Comparison of ENCODE assay signal across 26 cellular contexts in genomic region chr5:161414037-161414436, GRCh38.
"Had no signal": no experiment of that assay in that cellular context is flagged by ENCODE, and none has a peak within 500 bp of the region (broad histone marks: within the 10 kb centered on the region; RNA-seq: fewer than 3 reads in every experiment).

No MANE protein-coding gene starts in this region.

- H3K36me3 Mint-ChIP-seq: activated naive CD4-positive, alpha-beta T cell treated with anti-CD3 and anti-CD28 coated beads, Interleukin-2, amount 10 ng/mL, durations not matched to agents 7 days and 5 days; activated naive CD8-positive, alpha-beta T cell treated with anti-CD3 and anti-CD28 coated beads, Interleukin-2, amount 10 ng/mL, durations not matched to agents 7 days and 5 days had no signal

- H3K4me1 Mint-ChIP-seq: activated CD4-positive, alpha-beta memory T cell treated with anti-CD3 and anti-CD28 coated beads, Interleukin-2, amount 10 ng/mL, durations not matched to agents 7 days and 5 days; activated CD4-positive, alpha-beta T cell treated with anti-CD3 and anti-CD28 coated beads for 36 hours; activated naive CD4-positive, alpha-beta T cell treated with anti-CD3 and anti-CD28 coated beads, Interleukin-2, amount 10 ng/mL, durations not matched to agents 7 days and 5 days; activated naive CD8-positive, alpha-beta T cell treated with anti-CD3 and anti-CD28 coated beads, Interleukin-2, amount 10 ng/mL, durations not matched to agents 7 days and 5 days had no signal

- H3K4me3 ChIP-seq: adrenal gland, MG63, SK-N-MC had no signal

- H3K27me3 ChIP-seq: adrenal gland, MG63 had no signal

- H3K4me3 Mint-ChIP-seq: activated CD4-positive, alpha-beta memory T cell treated with anti-CD3 and anti-CD28 coated beads, Interleukin-2, amount 10 ng/mL, durations not matched to agents 7 days and 5 days; activated CD4-positive, alpha-beta T cell treated with anti-CD3 and anti-CD28 coated beads for 36 hours; activated naive CD4-positive, alpha-beta T cell treated with anti-CD3 and anti-CD28 coated beads, Interleukin-2, amount 10 ng/mL, durations not matched to agents 7 days and 5 days; activated naive CD8-positive, alpha-beta T cell treated with anti-CD3 and anti-CD28 coated beads, Interleukin-2, amount 10 ng/mL, durations not matched to agents 7 days and 5 days; activated T-cell treated with anti-CD3 and anti-CD28 coated beads, Interleukin-2, amount 50 U/mL, for 72 hours had no signal

- H3K9me3 ChIP-seq: adrenal gland, MG63 had no signal

- H3K27ac ChIP-seq: adrenal gland, SK-N-MC, WERI-Rb-1 had no signal

- DNase-seq: activated CD4-positive, alpha-beta memory T cell treated with anti-CD3 and anti-CD28 coated beads, Interleukin-2, amount 10 ng/mL, durations not matched to agents 7 days and 5 days; activated CD4-positive, alpha-beta T cell treated with anti-CD3 and anti-CD28 coated beads for 36 hours; activated CD4-positive, alpha-beta T cell treated with anti-CD3 and anti-CD28 coated beads, Interleukin-2, amount 50 U/mL, for 1 hour; activated gamma-delta T cell treated with Interleukin-2 at 50 U/mL for 16 hours; activated naive CD4-positive, alpha-beta T cell treated with anti-CD3 and anti-CD28 coated beads, Interleukin-2, amount 10 ng/mL, durations not matched to agents 7 days and 5 days; activated naive CD8-positive, alpha-beta T cell treated with anti-CD3 and anti-CD28 coated beads, Interleukin-2, amount 10 ng/mL, durations not matched to agents 7 days and 5 days; activated T-cell treated with anti-CD3 and anti-CD28 coated beads for 4 hours; activated T-cell treated with anti-CD3 and anti-CD28 coated beads, Interleukin-2, amount 50 U/mL, for 72 hours; adrenal gland; anterior cingulate cortex; central memory CD4-positive, alpha-beta T cell; IMR-90; Kasumi-1; KBM-7; MG63; MV-4-11; NCI-H1092 treated with DMSO at 0.1 percent for 48 hours; NCI-H1417 treated with DMSO at 0.1 percent for 48 hours; NCI-H1694; NCI-H2029; NCI-H524; PC-3; T-helper 1 cell; WERI-Rb-1 had no signal

- H3K36me3 ChIP-seq: adrenal gland, MG63, WERI-Rb-1 had no signal

- H3K9me3 Mint-ChIP-seq: activated CD4-positive, alpha-beta memory T cell treated with anti-CD3 and anti-CD28 coated beads, Interleukin-2, amount 10 ng/mL, durations not matched to agents 7 days and 5 days; activated naive CD4-positive, alpha-beta T cell treated with anti-CD3 and anti-CD28 coated beads, Interleukin-2, amount 10 ng/mL, durations not matched to agents 7 days and 5 days; activated naive CD8-positive, alpha-beta T cell treated with anti-CD3 and anti-CD28 coated beads, Interleukin-2, amount 10 ng/mL, durations not matched to agents 7 days and 5 days; activated T-helper 2 cell treated with anti-CD3 and anti-CD28 coated beads, Interferon-gamma antibody, Interleukin-2, Interleukin-4, amounts not matched to agents 10 μg/mL and 5 μg/mL and 100 μg/mL, durations not matched to agents 14 hours and 24 hours and 36 hours had no signal

- H3K27me3 Mint-ChIP-seq: activated CD4-positive, alpha-beta memory T cell treated with anti-CD3 and anti-CD28 coated beads, Interleukin-2, amount 10 ng/mL, durations not matched to agents 7 days and 5 days; activated CD4-positive, alpha-beta T cell treated with anti-CD3 and anti-CD28 coated beads for 36 hours; activated naive CD4-positive, alpha-beta T cell treated with anti-CD3 and anti-CD28 coated beads, Interleukin-2, amount 10 ng/mL, durations not matched to agents 7 days and 5 days had no signal

- ATAC-seq: activated CD4-positive, alpha-beta T cell treated with anti-CD3 and anti-CD28 coated beads for 36 hours; activated T-cell treated with anti-CD3 and anti-CD28 coated beads, Interleukin-2, amount 50 U/mL, for 72 hours; PC-3 had no signal

- H3K27ac Mint-ChIP-seq: activated CD4-positive, alpha-beta memory T cell treated with anti-CD3 and anti-CD28 coated beads, Interleukin-2, amount 10 ng/mL, durations not matched to agents 7 days and 5 days; activated CD4-positive, alpha-beta T cell treated with anti-CD3 and anti-CD28 coated beads for 36 hours; activated naive CD4-positive, alpha-beta T cell treated with anti-CD3 and anti-CD28 coated beads, Interleukin-2, amount 10 ng/mL, durations not matched to agents 7 days and 5 days; activated naive CD8-positive, alpha-beta T cell treated with anti-CD3 and anti-CD28 coated beads, Interleukin-2, amount 10 ng/mL, durations not matched to agents 7 days and 5 days; activated T-cell treated with anti-CD3 and anti-CD28 coated beads, Interleukin-2, amount 50 U/mL, for 72 hours; activated T-helper 2 cell treated with anti-CD3 and anti-CD28 coated beads, Interferon-gamma antibody, Interleukin-2, Interleukin-4, amounts not matched to agents 10 μg/mL and 5 μg/mL and 100 μg/mL, durations not matched to agents 14 hours and 24 hours and 36 hours had no signal
